In the genomic region with DNA sequence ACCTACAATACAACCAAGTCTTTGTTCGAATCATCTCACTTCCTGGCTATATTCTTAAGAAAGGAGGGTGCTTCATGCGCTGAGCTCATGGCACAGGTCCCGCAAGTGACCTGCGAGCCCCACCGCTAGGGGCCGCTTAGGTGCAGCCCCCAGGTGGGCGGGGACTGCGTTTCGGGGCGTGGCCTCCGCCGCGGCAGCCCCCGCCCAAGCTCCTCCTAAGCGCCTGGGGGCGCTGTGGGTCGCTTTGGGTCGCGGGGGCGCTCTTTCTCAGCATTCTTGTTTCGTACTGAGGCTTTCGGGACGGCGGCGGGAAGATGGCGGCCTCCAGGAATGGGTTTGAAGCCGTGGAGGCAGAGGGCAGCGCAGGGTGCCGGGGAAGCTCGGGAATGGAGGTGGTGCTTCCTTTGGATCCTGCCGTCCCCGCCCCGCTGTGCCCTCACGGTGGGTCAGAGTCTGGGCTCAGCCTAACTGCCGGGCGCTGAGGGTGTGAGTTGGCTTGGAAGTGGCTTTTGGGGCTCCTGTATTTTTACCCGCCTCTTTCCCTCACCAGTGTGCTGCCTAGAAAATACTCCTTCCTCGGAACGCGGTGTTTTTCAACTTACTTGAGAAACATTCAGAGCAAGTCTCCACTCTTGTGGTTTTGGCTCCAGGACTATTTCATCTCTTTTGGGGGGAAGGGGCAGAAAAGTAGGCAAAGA, we compare ENCODE assay signal across 1 cellular context.
TF ChIP-seq lines count a peak whose summit lies in the region.

A gene with protein sequence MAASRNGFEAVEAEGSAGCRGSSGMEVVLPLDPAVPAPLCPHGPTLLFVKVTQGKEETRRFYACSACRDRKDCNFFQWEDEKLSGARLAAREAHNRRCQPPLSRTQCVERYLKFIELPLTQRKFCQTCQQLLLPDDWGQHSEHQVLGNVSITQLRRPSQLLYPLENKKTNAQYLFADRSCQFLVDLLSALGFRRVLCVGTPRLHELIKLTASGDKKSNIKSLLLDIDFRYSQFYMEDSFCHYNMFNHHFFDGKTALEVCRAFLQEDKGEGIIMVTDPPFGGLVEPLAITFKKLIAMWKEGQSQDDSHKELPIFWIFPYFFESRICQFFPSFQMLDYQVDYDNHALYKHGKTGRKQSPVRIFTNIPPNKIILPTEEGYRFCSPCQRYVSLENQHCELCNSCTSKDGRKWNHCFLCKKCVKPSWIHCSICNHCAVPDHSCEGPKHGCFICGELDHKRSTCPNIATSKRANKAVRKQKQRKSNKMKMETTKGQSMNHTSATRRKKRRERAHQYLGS (plus strand): TSS at position 279 of the 698 bp plus-strand sequence. CDS start 36 bp downstream, at position 315.

TF ChIP-seq in SK-N-SH, 30 proteins besides CTCF, POLR2A, EP300 and RAD21 (continued from another document):
- TF ChIP-seq, protein P1, sequence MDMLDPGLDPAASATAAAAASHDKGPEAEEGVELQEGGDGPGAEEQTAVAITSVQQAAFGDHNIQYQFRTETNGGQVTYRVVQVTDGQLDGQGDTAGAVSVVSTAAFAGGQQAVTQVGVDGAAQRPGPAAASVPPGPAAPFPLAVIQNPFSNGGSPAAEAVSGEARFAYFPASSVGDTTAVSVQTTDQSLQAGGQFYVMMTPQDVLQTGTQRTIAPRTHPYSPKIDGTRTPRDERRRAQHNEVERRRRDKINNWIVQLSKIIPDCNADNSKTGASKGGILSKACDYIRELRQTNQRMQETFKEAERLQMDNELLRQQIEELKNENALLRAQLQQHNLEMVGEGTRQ (IDR thresholded peaks at IDR 0.05; ENCODE audit: borderline replicate concordance, low read depth, low read length), result no peak
- TF ChIP-seq NRF1 (IDR thresholded peaks at IDR 0.05; ENCODE audit: low read depth, low read length) (no peak), EZH2phosphoT487 (IDR thresholded peaks at IDR 0.05; ENCODE audit: borderline replicate concordance, low read depth) (no peak), POLR2AphosphoS5 (IDR thresholded peaks at IDR 0.05; ENCODE audit: low read depth, low read length) (peak; percentile 73), GATA2 (CRISPR knock-in tag; IDR thresholded peaks at IDR 0.05) (no peak), MXI1 (IDR thresholded peaks at IDR 0.05; ENCODE audit: low read depth, low read length) (peak; percentile 89), GABPA (IDR thresholded peaks at IDR 0.05; ENCODE audit: low read depth) (peak; percentile 47; the same call in 1 of the 2 replicates), RCOR1 (IDR thresholded peaks at IDR 0.05; ENCODE audit: low read length) (peak; percentile 97), FOXJ3 (CRISPR knock-in tag; IDR thresholded peaks at IDR 0.05) (0 out of 2 replicates have a peak, but pooled peaks have one; percentile 25), NFIC (IDR thresholded peaks at IDR 0.05; ENCODE audit: borderline replicate concordance) (peak; percentile 51), TAF1 (IDR thresholded peaks at IDR 0.05; ENCODE audit: borderline replicate concordance, low read depth, low read length) (peak; percentile 93), JUND (IDR thresholded peaks at IDR 0.05) (no peak), TCF12 (IDR thresholded peaks at IDR 0.05) (peak; percentile 49), FOSL2 (IDR thresholded peaks at IDR 0.05; ENCODE audit: borderline replicate concordance, low read depth) (no peak; the same call in 1 of the 2 replicates), SIN3A (IDR thresholded peaks at IDR 0.05; ENCODE audit: borderline replicate concordance, low read depth, low read length) (peak; percentile 90; the same call in 1 of the 2 replicates), YY1 (IDR thresholded peaks at IDR 0.05; ENCODE audit: low read depth) (peak; percentile 99), FOXM1 (IDR thresholded peaks at IDR 0.05; ENCODE audit: low read depth) (peak; percentile 72; the same call in 1 of the 2 replicates)
- TF ChIP-seq, protein P2, sequence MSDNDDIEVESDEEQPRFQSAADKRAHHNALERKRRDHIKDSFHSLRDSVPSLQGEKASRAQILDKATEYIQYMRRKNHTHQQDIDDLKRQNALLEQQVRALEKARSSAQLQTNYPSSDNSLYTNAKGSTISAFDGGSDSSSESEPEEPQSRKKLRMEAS (IDR thresholded peaks at IDR 0.05; ENCODE audit: low read depth), result peak; percentile 79
- TF ChIP-seq, protein P3, sequence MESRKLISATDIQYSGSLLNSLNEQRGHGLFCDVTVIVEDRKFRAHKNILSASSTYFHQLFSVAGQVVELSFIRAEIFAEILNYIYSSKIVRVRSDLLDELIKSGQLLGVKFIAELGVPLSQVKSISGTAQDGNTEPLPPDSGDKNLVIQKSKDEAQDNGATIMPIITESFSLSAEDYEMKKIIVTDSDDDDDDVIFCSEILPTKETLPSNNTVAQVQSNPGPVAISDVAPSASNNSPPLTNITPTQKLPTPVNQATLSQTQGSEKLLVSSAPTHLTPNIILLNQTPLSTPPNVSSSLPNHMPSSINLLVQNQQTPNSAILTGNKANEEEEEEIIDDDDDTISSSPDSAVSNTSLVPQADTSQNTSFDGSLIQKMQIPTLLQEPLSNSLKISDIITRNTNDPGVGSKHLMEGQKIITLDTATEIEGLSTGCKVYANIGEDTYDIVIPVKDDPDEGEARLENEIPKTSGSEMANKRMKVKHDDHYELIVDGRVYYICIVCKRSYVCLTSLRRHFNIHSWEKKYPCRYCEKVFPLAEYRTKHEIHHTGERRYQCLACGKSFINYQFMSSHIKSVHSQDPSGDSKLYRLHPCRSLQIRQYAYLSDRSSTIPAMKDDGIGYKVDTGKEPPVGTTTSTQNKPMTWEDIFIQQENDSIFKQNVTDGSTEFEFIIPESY (IDR thresholded peaks at IDR 0.05; ENCODE audit: borderline replicate concordance, low read depth), result peak; percentile 86; the same call in 1 of the 2 replicates
- TF ChIP-seq, protein P4, sequence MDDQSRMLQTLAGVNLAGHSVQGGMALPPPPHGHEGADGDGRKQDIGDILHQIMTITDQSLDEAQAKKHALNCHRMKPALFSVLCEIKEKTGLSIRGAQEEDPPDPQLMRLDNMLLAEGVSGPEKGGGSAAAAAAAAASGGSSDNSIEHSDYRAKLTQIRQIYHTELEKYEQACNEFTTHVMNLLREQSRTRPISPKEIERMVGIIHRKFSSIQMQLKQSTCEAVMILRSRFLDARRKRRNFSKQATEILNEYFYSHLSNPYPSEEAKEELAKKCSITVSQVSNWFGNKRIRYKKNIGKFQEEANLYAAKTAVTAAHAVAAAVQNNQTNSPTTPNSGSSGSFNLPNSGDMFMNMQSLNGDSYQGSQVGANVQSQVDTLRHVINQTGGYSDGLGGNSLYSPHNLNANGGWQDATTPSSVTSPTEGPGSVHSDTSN (IDR thresholded peaks at IDR 0.05), result peak; percentile 34; the same call in 1 of the 2 replicates
- TF ChIP-seq, protein P5, sequence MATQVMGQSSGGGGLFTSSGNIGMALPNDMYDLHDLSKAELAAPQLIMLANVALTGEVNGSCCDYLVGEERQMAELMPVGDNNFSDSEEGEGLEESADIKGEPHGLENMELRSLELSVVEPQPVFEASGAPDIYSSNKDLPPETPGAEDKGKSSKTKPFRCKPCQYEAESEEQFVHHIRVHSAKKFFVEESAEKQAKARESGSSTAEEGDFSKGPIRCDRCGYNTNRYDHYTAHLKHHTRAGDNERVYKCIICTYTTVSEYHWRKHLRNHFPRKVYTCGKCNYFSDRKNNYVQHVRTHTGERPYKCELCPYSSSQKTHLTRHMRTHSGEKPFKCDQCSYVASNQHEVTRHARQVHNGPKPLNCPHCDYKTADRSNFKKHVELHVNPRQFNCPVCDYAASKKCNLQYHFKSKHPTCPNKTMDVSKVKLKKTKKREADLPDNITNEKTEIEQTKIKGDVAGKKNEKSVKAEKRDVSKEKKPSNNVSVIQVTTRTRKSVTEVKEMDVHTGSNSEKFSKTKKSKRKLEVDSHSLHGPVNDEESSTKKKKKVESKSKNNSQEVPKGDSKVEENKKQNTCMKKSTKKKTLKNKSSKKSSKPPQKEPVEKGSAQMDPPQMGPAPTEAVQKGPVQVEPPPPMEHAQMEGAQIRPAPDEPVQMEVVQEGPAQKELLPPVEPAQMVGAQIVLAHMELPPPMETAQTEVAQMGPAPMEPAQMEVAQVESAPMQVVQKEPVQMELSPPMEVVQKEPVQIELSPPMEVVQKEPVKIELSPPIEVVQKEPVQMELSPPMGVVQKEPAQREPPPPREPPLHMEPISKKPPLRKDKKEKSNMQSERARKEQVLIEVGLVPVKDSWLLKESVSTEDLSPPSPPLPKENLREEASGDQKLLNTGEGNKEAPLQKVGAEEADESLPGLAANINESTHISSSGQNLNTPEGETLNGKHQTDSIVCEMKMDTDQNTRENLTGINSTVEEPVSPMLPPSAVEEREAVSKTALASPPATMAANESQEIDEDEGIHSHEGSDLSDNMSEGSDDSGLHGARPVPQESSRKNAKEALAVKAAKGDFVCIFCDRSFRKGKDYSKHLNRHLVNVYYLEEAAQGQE (IDR thresholded peaks at IDR 0.05; ENCODE audit: low read depth, low read length), result 0 out of 2 replicates have a peak, but pooled peaks have one; percentile 52
